In genomic region chr9:133142657-133143592, GRCh38 we compare ENCODE assay signal across 9 cellular contexts. TPM values are rescaled to one million over a fixed set of nuclear protein-coding genes. Genes with fewer than 3 reads are reported as not detected.
DNase-seq lines count a peak whose midpoint lies in the region; ATAC-seq and TF ChIP-seq lines count a peak whose summit lies in the region.
"Had no signal": no experiment of that assay in that cellular context is flagged by ENCODE, and none has a peak within 500 bp of the region (broad histone marks: within the 10 kb centered on the region; RNA-seq: fewer than 3 reads in every experiment).

No MANE protein-coding gene starts in this region.

- ATAC-seq in HG03378 (IDR thresholded peaks at IDR 0.05; ENCODE audit: unreplicated experiment): no peak

- DNase-seq in ELF-1 (ENCODE audit: low read depth, low spot score) (peak; percentile 53), M059J (ENCODE audit: low read depth) (peak; percentile 32), neuronal stem cell (ENCODE audit: low spot score) (no peak), osteoblast (ENCODE audit: insufficient read length, low spot score, missing footprints) (no peak), posterior cingulate gyrus (no peak)
- DNase-seq: NCI-H1417 treated with DMSO at 0.1 percent for 48 hours had no signal

- WGBS in neuronal stem cell (ENCODE audit: extremely low coverage in 2 of 2, insufficient read length in 2 of 2, insufficient replicate concordance in 1 of 2), 2 donors: no CpG with 5 or more reads among the region's 18 CpGs

- no peak overlapping the region for H2BK15ac ChIP-seq in neuronal stem cell (ENCODE audit: low read length)

- H3K23ac ChIP-seq in neuronal stem cell (ENCODE audit: low read depth, low read length, poor library complexity): peak overlapping the region; percentile 52

- H3K27ac ChIP-seq in angular gyrus (ENCODE audit: low read depth, low read length) (peak overlapping the region; percentile 100), neuronal stem cell (replicated peaks; ENCODE audit: low read length) (peak overlapping the region; percentile 36), osteoblast (ENCODE audit: low read depth, low read length) (no peak overlapping the region)

- TF ChIP-seq CTCF in osteoblast (IDR thresholded peaks at IDR 0.05; ENCODE audit: extremely low read depth, low read depth, low read length): no peak

- no peak overlapping the region for H3K4me2 ChIP-seq in neuronal stem cell (ENCODE audit: insufficient read depth, low read length, poor library complexity, severe bottlenecking)
- H3K4me2 ChIP-seq in osteoblast (ENCODE audit: insufficient read depth, low read length): no peak overlapping the region

- H3K9me3 ChIP-seq in neuronal stem cell (replicated peaks in 1 of 2; ENCODE audit: control insufficient read depth in 2 of 2, insufficient read depth in 1 of 2, low read depth in 1 of 2, low read length in 2 of 2) (no peaks in the 10 kb centered on the region), osteoblast (ENCODE audit: low read depth, low read length) (no peaks in the 10 kb centered on the region)

- H3K18ac ChIP-seq in neuronal stem cell (ENCODE audit: low read length): peak overlapping the region; percentile 24

- H3K27me3 ChIP-seq in neuronal stem cell (ENCODE audit: control insufficient read depth in 3 of 3, insufficient read depth in 3 of 3, low read depth in 1 of 3, low read length in 3 of 3): peaks cover 0 to 2% (median 0%) of the 10 kb centered on the region in 3 experiments
- H3K27me3 ChIP-seq in osteoblast (ENCODE audit: insufficient read depth, low read length): no peaks in the 10 kb centered on the region

- H3K4me1 ChIP-seq in neuronal stem cell (ENCODE audit: control insufficient read depth in 2 of 2, insufficient read depth in 1 of 2, low read depth in 1 of 2, low read length in 2 of 2): peaks cover 26 to 39% of the 10 kb centered on the region in 2 donors
- peaks cover 12% of the 10 kb centered on the region for H3K4me1 ChIP-seq in osteoblast (ENCODE audit: insufficient read depth, low read length)

- no peak overlapping the region for H2BK12ac ChIP-seq in neuronal stem cell (ENCODE audit: low read length)

- peak overlapping the region; percentile 59 for H2AK5ac ChIP-seq in neuronal stem cell (ENCODE audit: low read depth, low read length)

- no peak overlapping the region for H2AFZ ChIP-seq in neuronal stem cell (ENCODE audit: low read length)
- no peak overlapping the region for H2AFZ ChIP-seq in osteoblast (ENCODE audit: low read length)

- peak overlapping the region; percentile 90 for H3K14ac ChIP-seq in neuronal stem cell (ENCODE audit: low read length)

- H3K9ac ChIP-seq in neuronal stem cell (ENCODE audit: low read depth, low read length, poor library complexity): peak overlapping the region; percentile 79

- no peak overlapping the region for H4K8ac ChIP-seq in neuronal stem cell (ENCODE audit: low read depth, low read length)

- H3K79me2 ChIP-seq in osteoblast (ENCODE audit: insufficient read depth, low read length): peaks cover 21% of the 10 kb centered on the region

- intact Hi-C loops in posterior cingulate gyrus (cut with DNase I): no loop called here

- peak overlapping the region; percentile 91 for H3K4ac ChIP-seq in neuronal stem cell (ENCODE audit: low read length)

- H3K36me3 ChIP-seq in neuronal stem cell (replicated peaks in 1 of 2; ENCODE audit: control insufficient read depth in 2 of 2, insufficient read depth in 2 of 2, low read length in 2 of 2) (peaks cover 7 to 10% of the 10 kb centered on the region in 2 donors), osteoblast (ENCODE audit: insufficient read depth, low read length) (no peaks in the 10 kb centered on the region)

- peak overlapping the region; percentile 54 for H2BK5ac ChIP-seq in neuronal stem cell (ENCODE audit: low read length)

- peaks cover 64% of the 10 kb centered on the region for H4K20me1 ChIP-seq in osteoblast (ENCODE audit: insufficient read depth, low read length)

- H3K4me3 ChIP-seq in neuronal stem cell (ENCODE audit: low read length in 2 of 2): peak overlapping the region in 1 of 2 donors; percentile 16
- no peak overlapping the region for H3K4me3 ChIP-seq in osteoblast (ENCODE audit: insufficient read depth, low read length)

- peak overlapping the region; percentile 32 for H2BK120ac ChIP-seq in neuronal stem cell (ENCODE audit: low read depth, low read length)

- peaks cover 33% of the 10 kb centered on the region for H3K79me1 ChIP-seq in neuronal stem cell (ENCODE audit: low read depth, low read length)

- peak overlapping the region; percentile 88 for H4K91ac ChIP-seq in neuronal stem cell (ENCODE audit: low read depth, low read length, poor library complexity)

RNA-seq across cellular contexts. Expression of gene GBGT1, which starts 20.8 kb away (rescaled TPM):
- total RNA-seq in M059J (2014; rRNA removed; shearing (Covaris generic)): 0.05 and 0.44 TPM in 2 replicates
- 2.2 TPM for polyA plus RNA-seq in neuronal stem cell (2013, experiment 1 of 2)
- polyA plus RNA-seq in neuronal stem cell (2013, experiment 2 of 2): 1.8 TPM
- 3.3 and 3.8 TPM in 2 replicates for total RNA-seq in osteoblast
- total RNA-seq: G401 had no signal

RNA-seq across cellular contexts. Expression of gene RALGDS, which starts 21.9 kb away (rescaled TPM):
- total RNA-seq in M059J (2014; rRNA removed; shearing (Covaris generic)): 6.1 and 11.8 TPM in 2 replicates
- polyA plus RNA-seq in neuronal stem cell (2013, experiment 1 of 2): 48.3 TPM
- 47.0 TPM for polyA plus RNA-seq in neuronal stem cell (2013, experiment 2 of 2)
- total RNA-seq in osteoblast: 11.2 and 12.7 TPM in 2 replicates

Comparison
In these comparisons a context has a peak if more than half of its experiments do, and no peak if none do; other contexts are left out.
1. DNase-seq: peak in ELF-1 (single experiment) and M059J (single experiment); none in neuronal stem cell (single experiment), osteoblast (single experiment) and posterior cingulate gyrus (0 of 10).